Comparison of ENCODE assay signal across 8 cellular contexts in the genomic region with DNA sequence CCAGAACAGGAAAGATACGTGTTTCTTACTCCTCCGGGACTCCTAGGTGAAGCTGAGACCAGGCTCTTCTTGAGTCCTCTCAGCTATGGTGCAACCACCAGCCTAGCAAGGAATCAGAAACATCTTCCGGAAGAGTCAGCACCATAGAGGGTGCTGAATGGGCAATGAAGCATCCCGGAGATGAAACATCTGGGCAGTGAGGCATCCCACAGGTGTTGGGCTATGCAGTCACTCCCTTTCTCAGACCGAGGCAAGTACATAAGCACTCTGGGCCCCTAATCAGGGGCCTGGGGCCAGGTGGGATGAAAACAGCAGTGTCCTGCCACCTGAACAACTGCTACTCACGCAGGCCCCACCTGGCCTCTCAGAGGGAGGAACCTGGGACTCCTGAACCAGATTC. TPM values are rescaled to one million over a fixed set of nuclear protein-coding genes. Genes with fewer than 3 reads are reported as not detected.
DNase-seq lines count a peak whose midpoint lies in the region; ATAC-seq and TF ChIP-seq lines count a peak whose summit lies in the region.

No MANE protein-coding gene starts in this region.

- ATAC-seq in GM18873 (IDR thresholded peaks at IDR 0.05; ENCODE audit: low FRiP score, unreplicated experiment) (peak; percentile 20), HG02943 (IDR thresholded peaks at IDR 0.05; ENCODE audit: low read depth, unreplicated experiment) (peak; percentile 19), GM18520 (IDR thresholded peaks at IDR 0.05; ENCODE audit: unreplicated experiment) (no peak)

- H3K36me3 ChIP-seq in WERI-Rb-1: peaks cover 16% of the 10 kb centered on the region
- peaks cover 3% of the 10 kb centered on the region; the same call in 1 of the 2 replicates for H3K36me3 ChIP-seq in iPS DF 6.9 (ENCODE audit: control insufficient read depth, insufficient read depth, low read length)
- H3K36me3 ChIP-seq in suprapubic skin: peaks cover 9% of the 10 kb centered on the region

- H3K27me3 ChIP-seq in WERI-Rb-1 (ENCODE audit: insufficient read depth, low read depth, severe bottlenecking) (no peaks in the 10 kb centered on the region), iPS DF 6.9 (ENCODE audit: control insufficient read depth, insufficient read depth, low read length) (no peaks in the 10 kb centered on the region), suprapubic skin (no peaks in the 10 kb centered on the region)

- TF ChIP-seq CTCF in WERI-Rb-1 (IDR thresholded peaks at IDR 0.05; ENCODE audit: low read depth, low read length) (no peak), suprapubic skin (IDR thresholded peaks at IDR 0.05) (no peak)

- H3K4me3 ChIP-seq in WERI-Rb-1 (ENCODE audit: low read depth, low read length) (peak overlapping the region; percentile 89), iPS DF 6.9 (ENCODE audit: low read length) (peak overlapping the region; percentile 96; the same call in 1 of the 2 replicates), suprapubic skin (peak overlapping the region; percentile 98)

- TF ChIP-seq EP300 in suprapubic skin (IDR thresholded peaks at IDR 0.05): no peak

- TF ChIP-seq POLR2A in suprapubic skin (IDR thresholded peaks at IDR 0.05): no peak

- no peaks in the 10 kb centered on the region for H3K9me3 ChIP-seq in WERI-Rb-1 (ENCODE audit: severe bottlenecking)
- H3K9me3 ChIP-seq in iPS DF 6.9 (ENCODE audit: control insufficient read depth, insufficient read depth, low read length): no peaks in the 10 kb centered on the region
- no peaks in the 10 kb centered on the region for H3K9me3 ChIP-seq in suprapubic skin

- H3K4me1 ChIP-seq in iPS DF 6.9 (ENCODE audit: control insufficient read depth, insufficient read depth, low read length): peaks cover 8% of the 10 kb centered on the region
- H3K4me1 ChIP-seq in suprapubic skin: peaks cover 46% of the 10 kb centered on the region

- H3K27ac ChIP-seq in WERI-Rb-1: peak overlapping the region; percentile 98
- H3K27ac ChIP-seq in iPS DF 6.9 (ENCODE audit: low read length): no peak overlapping the region
- H3K27ac ChIP-seq in suprapubic skin: peak overlapping the region; percentile 8

- WGBS in iPS DF 6.9 (ENCODE audit: insufficient coverage, insufficient read length): no CpG with 5 or more reads among the region's 6 CpGs
- WGBS in suprapubic skin: 68% methylated on average over 3 of the region's 6 CpGs

- DNase-seq in WERI-Rb-1 (no peak), iPS DF 6.9 (ENCODE audit: low read depth, low spot score) (no peak), suprapubic skin (ENCODE audit: low spot score in 2 of 2) (no peak), CD1c-positive myeloid dendritic cell (ENCODE audit: extremely low spot score) (no peak), NCI-H2029 (lab: John Stamatoyannopoulos, UW) (no peak)

RNA-seq across cellular contexts. Expression of a gene that starts 1.4 kb away (rescaled TPM):
- 10 to 100 TPM; 31.3 to 73.6 (median 37.9) TPM for total RNA-seq in suprapubic skin

RNA-seq across cellular contexts. Expression of a gene that starts 16.8 kb away (rescaled TPM):
- total RNA-seq in suprapubic skin: 100 to 1,000 TPM in 1 of 4 donors, 10 to 100 TPM in 3; 70.8 to 104 (median 72.6) TPM

RNA-seq across cellular contexts. Expression of a gene that starts 24.9 kb away (rescaled TPM):
- 10 to 100 TPM in 1 of 4 donors, 1 to 10 TPM in 3; 6.3 to 10.4 (median 8.3) TPM for total RNA-seq in suprapubic skin

RNA-seq across cellular contexts. Expression of a gene that starts 27.3 kb away (rescaled TPM):
- total RNA-seq in suprapubic skin: 10 to 100 TPM; 12.2 to 52.1 (median 23.0) TPM

RNA-seq across cellular contexts. Expression of a gene that starts 40.2 kb away (rescaled TPM):
- total RNA-seq in suprapubic skin: 1 to 10 TPM; 1.4 to 7.5 (median 2.5) TPM
